In genomic region chr17:2192367-2193028, GRCh38 we compare ENCODE assay signal across 8 cellular contexts.
DNase-seq lines count a peak whose midpoint lies in the region; ATAC-seq and TF ChIP-seq lines count a peak whose summit lies in the region.

No MANE protein-coding gene starts in this region.

- H3K27me3 ChIP-seq in esophagus (ENCODE audit: control insufficient read depth in 1 of 2, insufficient read depth in 2 of 2, low read length in 2 of 2), result no peaks in the 10 kb centered on the region

- H3K4me1 Mint-ChIP-seq in activated CD8-positive, alpha-beta T cell treated with anti-CD3 and anti-CD28 coated beads for 36 hours (ENCODE audit: low read depth), result peaks cover 54% of the 10 kb centered on the region

- H3K4me1 ChIP-seq in esophagus (ENCODE audit: control insufficient read depth in 2 of 2, insufficient read depth in 2 of 2, low read length in 1 of 2), result peaks cover 9 to 23% of the 10 kb centered on the region in 2 donors

- peak; percentile 86 for ATAC-seq in activated CD8-positive, alpha-beta T cell treated with anti-CD3 and anti-CD28 coated beads for 36 hours
- ATAC-seq in HG03280 (IDR thresholded peaks at IDR 0.05; ENCODE audit: unreplicated experiment) (no peak), HG02885 (IDR thresholded peaks at IDR 0.05; ENCODE audit: poor library complexity, unreplicated experiment) (no peak), GM19351 (IDR thresholded peaks at IDR 0.05; ENCODE audit: unreplicated experiment) (no peak)

- H3K9me3 Mint-ChIP-seq in activated CD8-positive, alpha-beta T cell treated with anti-CD3 and anti-CD28 coated beads for 36 hours, result no peaks in the 10 kb centered on the region

- 20 to 37% methylated on average over 7 of the region's 7 CpGs for WGBS in esophagus, 2 donors

- H3K27me3 Mint-ChIP-seq in activated CD8-positive, alpha-beta T cell treated with anti-CD3 and anti-CD28 coated beads for 36 hours, result no peaks in the 10 kb centered on the region

- peak overlapping the region; percentile 14 to 86 for H3K27ac ChIP-seq in esophagus (ENCODE audit: low read depth in 2 of 2, low read length in 1 of 2)

- H3K36me3 Mint-ChIP-seq in activated CD8-positive, alpha-beta T cell treated with anti-CD3 and anti-CD28 coated beads for 36 hours (ENCODE audit: low read depth), result peaks cover 35% of the 10 kb centered on the region

- peak; percentile 64 for DNase-seq in CMK (ENCODE audit: low read depth)
- DNase-seq in KBM-7, result peak; percentile 90
- peak; percentile 86 for DNase-seq in activated CD8-positive, alpha-beta T cell treated with anti-CD3 and anti-CD28 coated beads for 36 hours
- DNase-seq in smooth muscle cell of the brain vasculature (ENCODE audit: low read depth, low spot score), result peak; percentile 59

- CTCF ChIA-PET in activated CD8-positive, alpha-beta T cell treated with anti-CD3 and anti-CD28 coated beads for 36 hours (lab: Charles Lee), result interaction anchor here (3.8 kb wide), 1 partner anchor 53 kb away, joined by 14 read pairs; no protein-coding TSS in a partner anchor

- H3K27ac Mint-ChIP-seq in activated CD8-positive, alpha-beta T cell treated with anti-CD3 and anti-CD28 coated beads for 36 hours, result peak overlapping the region; percentile 50

- H3K9me3 ChIP-seq in esophagus (ENCODE audit: control insufficient read depth in 2 of 2, insufficient read depth in 1 of 2, low read depth in 1 of 2, low read length in 1 of 2), result no peaks in the 10 kb centered on the region

- H3K36me3 ChIP-seq in esophagus (ENCODE audit: control insufficient read depth in 2 of 2, insufficient read depth in 2 of 2, low read length in 1 of 2), result peaks cover 0 to 2% of the 10 kb centered on the region in 2 donors

- no peak for TF ChIP-seq CTCF in activated CD8-positive, alpha-beta T cell treated with anti-CD3 and anti-CD28 coated beads for 36 hours (IDR thresholded peaks at IDR 0.05)

- no peak overlapping the region for H3K4me3 Mint-ChIP-seq in activated CD8-positive, alpha-beta T cell treated with anti-CD3 and anti-CD28 coated beads for 36 hours

- no peak overlapping the region for H3K4me3 ChIP-seq in esophagus (ENCODE audit: low read depth in 1 of 2, low read length in 2 of 2)

- intact Hi-C loops in activated CD8-positive, alpha-beta T cell treated with anti-CD3 and anti-CD28 coated beads for 36 hours (cut with micrococcal nuclease), result loop anchor here (10.0 kb wide), 1 partner anchor 52 kb away; no protein-coding TSS in a partner anchor

- in situ Hi-C loops in KBM-7 (cut with MboI; ENCODE audit: low pct_unique_long_range_greater_than_20kb, low sequenced_read_pairs), result no loop called here

- POLR2A ChIA-PET in activated CD8-positive, alpha-beta T cell treated with anti-CD3 and anti-CD28 coated beads for 36 hours (lab: Charles Lee), result interaction anchor here (1.4 kb wide), 1 partner anchor 17 kb away, joined by 3 read pairs; no protein-coding TSS in a partner anchor
